Comparison of ENCODE assay signal across 8 cellular contexts in the genomic region with DNA sequence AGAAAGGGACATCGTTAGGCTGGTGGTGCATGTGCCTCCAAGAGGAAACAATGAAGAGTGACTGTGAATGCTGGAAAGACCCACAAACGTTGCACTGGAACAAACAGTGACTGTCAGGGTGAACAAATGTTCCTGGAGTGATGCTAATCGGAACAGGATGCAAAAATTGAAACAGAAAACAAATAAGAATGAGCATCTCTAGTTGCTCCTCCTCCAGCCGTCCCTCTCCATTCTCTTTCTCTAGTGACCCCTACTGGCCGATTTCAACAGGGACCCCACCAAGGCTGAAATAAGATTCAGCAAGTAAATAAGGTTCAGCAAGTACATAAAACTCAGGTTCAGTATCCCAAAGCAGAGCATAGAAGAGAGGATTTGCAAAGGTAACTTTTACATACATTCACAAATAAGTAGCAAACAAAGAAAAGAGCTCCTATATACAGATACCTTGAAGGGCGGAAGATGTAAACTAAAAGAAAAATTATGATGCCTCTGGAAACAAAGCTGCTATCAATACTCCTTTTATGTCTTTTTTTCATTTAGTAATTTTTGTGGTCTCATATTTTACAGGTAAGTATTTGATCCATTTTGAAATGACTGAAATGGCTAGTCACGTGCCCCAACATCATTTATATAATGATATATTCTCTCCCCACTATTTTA.
A peak's percentile ranks its signal among the peaks of the same experiment; 100 is the strongest.
DNase-seq lines count a peak whose midpoint lies in the region; ATAC-seq, FAIRE-seq and TF ChIP-seq lines count a peak whose summit lies in the region.

No MANE protein-coding gene starts in this region.

- POLR2A ChIA-PET in naive thymus-derived CD8-positive, alpha-beta T cell (lab: Charles Lee): no interaction called here

- H3K4me1 Mint-ChIP-seq in naive thymus-derived CD8-positive, alpha-beta T cell: no peaks in the 10 kb centered on the region

- no peaks in the 10 kb centered on the region for H3K27me3 ChIP-seq in heart left ventricle

- no peak for TF ChIP-seq POLR2A in heart left ventricle (IDR thresholded peaks at IDR 0.05)

- no peak overlapping the region for H3K27ac ChIP-seq in heart left ventricle

- H3K4me3 Mint-ChIP-seq in naive thymus-derived CD8-positive, alpha-beta T cell: no peak overlapping the region

- peak; percentile 34 for FAIRE-seq in TTC549 (lab: Jason Lieb, UNC)

- DNase-seq in heart left ventricle (peak in 1 of 5 donors; percentile 9), left cardiac atrium (no peak), HuH-7 (ENCODE audit: low spot score) (peak; percentile 7), glomerular visceral epithelial cell (ENCODE audit: extremely low spot score) (peak; percentile 17)
- peak; percentile 1 for DNase-seq in stimulated activated CD4-positive, alpha-beta T cell treated with anti-CD3 and anti-CD28 coated beads, Interleukin-4, amount 100 ng/mL, for 48 hours (ENCODE audit: low read depth in 2 of 2)
- DNase-seq in naive thymus-derived CD8-positive, alpha-beta T cell: no peak

- no peaks in the 10 kb centered on the region for H3K9me3 Mint-ChIP-seq in naive thymus-derived CD8-positive, alpha-beta T cell

- H3K27me3 Mint-ChIP-seq in naive thymus-derived CD8-positive, alpha-beta T cell: peaks cover 0 to 4% (median 0%) of the 10 kb centered on the region in 5 donors

- H3K4me3 ChIP-seq in heart left ventricle: no peak overlapping the region

- no peak overlapping the region for H3K27ac Mint-ChIP-seq in naive thymus-derived CD8-positive, alpha-beta T cell

- no peaks in the 10 kb centered on the region for H3K36me3 Mint-ChIP-seq in naive thymus-derived CD8-positive, alpha-beta T cell

- peak; percentile 31 to 71 (median 54) for TF ChIP-seq CTCF in heart left ventricle (IDR thresholded peaks at IDR 0.05)

- H3K4me1 ChIP-seq in heart left ventricle: peaks cover 0 to 12% (median 0%) of the 10 kb centered on the region in 12 donors

- WGBS in heart left ventricle, 4 donors: 56 to 62% (median 59%) methylated on average over 7 of the region's 7 CpGs

- intact Hi-C loops in heart left ventricle (cut with DNase I): loop anchor here in 2 of 10 donors (10.0 kb wide), 3 partner anchors 48 to 958 kb away; a partner anchor contains a TSS
- intact Hi-C loops in left cardiac atrium (cut with DNase I): no loop called here

- H3K36me3 ChIP-seq in heart left ventricle: no peaks in the 10 kb centered on the region

- no peaks in the 10 kb centered on the region for H3K9me3 ChIP-seq in heart left ventricle

- ATAC-seq in heart left ventricle (no peak), left cardiac atrium (no peak), GM21423 (IDR thresholded peaks at IDR 0.05; ENCODE audit: unreplicated experiment) (no peak)
- ATAC-seq in naive thymus-derived CD8-positive, alpha-beta T cell: no peak

Comparison
In these comparisons a context has a peak if more than half of its experiments do, and no peak if none do; other contexts are left out.
1. DNase-seq: peak in HuH-7 (single experiment), glomerular visceral epithelial cell (single experiment) and stimulated activated CD4-positive, alpha-beta T cell treated with anti-CD3 and anti-CD28 coated beads, Interleukin-4, amount 100 ng/mL, for 48 hours (2 of 2); none in left cardiac atrium (single experiment) and naive thymus-derived CD8-positive, alpha-beta T cell (0 of 10).